ENCODE assay signal across 8 cellular contexts in genomic region chr16:18800674-18801196, GRCh38. TPM values are rescaled to one million over a fixed set of nuclear protein-coding genes. Genes with fewer than 3 reads are reported as not detected.
DNase-seq lines count a peak whose midpoint lies in the region; ATAC-seq, FAIRE-seq and TF ChIP-seq lines count a peak whose summit lies in the region.

No MANE protein-coding gene starts in this region.

- H3K79me2 ChIP-seq in ACC112 (ENCODE audit: control insufficient read depth, insufficient read depth, low read length, unreplicated experiment): peaks cover 55% of the 10 kb centered on the region
- H3K79me2 ChIP-seq in OCI-LY7 (ENCODE audit: insufficient read depth, low read depth, low read length): peaks cover 83% of the 10 kb centered on the region
- peaks cover 55% of the 10 kb centered on the region for H3K79me2 ChIP-seq in endothelial cell of umbilical vein (ENCODE audit: control insufficient read depth, insufficient read depth, low read length)

- peaks cover under 1% of the 10 kb centered on the region for H3K36me3 Mint-ChIP-seq in natural killer cell

- BruUV-seq in OCI-LY7 (replicated peaks; lab: Mats Ljungman, UMichigan) (no TSS peak), endothelial cell of umbilical vein (replicated peaks; lab: Mats Ljungman, UMichigan) (no TSS peak)

- H3K27ac ChIP-seq in ACC112 (ENCODE audit: low read depth, low read length) (peak overlapping the region; percentile 73), OCI-LY7 (ENCODE audit: low read depth, low read length, poor library complexity, severe bottlenecking) (peak overlapping the region; percentile 85), endothelial cell of umbilical vein (ENCODE audit: insufficient read depth, low read depth, low read length) (peak overlapping the region; percentile 66)

- no peaks in the 10 kb centered on the region for H3K9me2 ChIP-seq in OCI-LY7 (ENCODE audit: insufficient read depth, low read length)

- CTCF ChIA-PET in OCI-LY7 (lab: Charles Lee; ENCODE audit: unreplicated experiment): interaction anchor here (0.6 to 0.7 kb wide), 4 partner anchors 11 to 155 kb away, joined by 3 to 4 read pairs (median 4); partner anchors contain the start of gene RPS15A
- CTCF ChIA-PET in endothelial cell of umbilical vein (lab: Charles Lee): interaction anchor here (0.6 to 7.0 kb wide), 16 partner anchors 10 to 754 kb away, joined by 3 to 80 read pairs (median 4); partner anchors contain the start of genes COQ7, RPS15A, SMG1 and VPS35L

- intact Hi-C loops in OCI-LY7 (cut with micrococcal nuclease; ENCODE audit: unreplicated experiment): loop anchor here (1.0 to 2.0 kb wide), 3 partner anchors 10 to 267 kb away; partner anchors contain the start of genes COQ7, RPS15A and SMG1
- intact Hi-C loops in endothelial cell of umbilical vein (cut with micrococcal nuclease): loop anchor here (1.0 to 10.0 kb wide), 5 partner anchors 10 to 724 kb away; partner anchors contain the start of genes CCP110, GDE1, ITPRIPL2 and RPS15A
- intact Hi-C loops in natural killer cell (cut with micrococcal nuclease): loop anchor here (1.0 to 5.0 kb wide), 5 partner anchors 10 to 757 kb away; partner anchors contain the start of genes COQ7, RPS15A, SMG1 and VPS35L

- peak overlapping the region; percentile 97 for H3K4me3 ChIP-seq in ACC112 (ENCODE audit: low read depth, low read length)
- H3K4me3 ChIP-seq in OCI-LY7 (ENCODE audit: low read depth, low read length, poor library complexity, severe bottlenecking): peak overlapping the region; percentile 99
- H3K4me3 ChIP-seq in endothelial cell of umbilical vein (replicated peaks in 1 of 3; ENCODE audit: insufficient read depth in 1 of 3, low read depth in 1 of 3, low read length in 3 of 3): peak overlapping the region; percentile 77 to 98 (median 92)

- H4K20me1 ChIP-seq in OCI-LY7 (ENCODE audit: insufficient read depth, low read length) (peaks cover 44% of the 10 kb centered on the region), endothelial cell of umbilical vein (replicated peaks; ENCODE audit: control insufficient read depth, extremely low read depth, insufficient read depth, low read length) (peaks cover 10% of the 10 kb centered on the region)

- H3K27me3 Mint-ChIP-seq in natural killer cell (ENCODE audit: low read depth in 2 of 2): no peaks in the 10 kb centered on the region

- H3K4me3 Mint-ChIP-seq in natural killer cell: peak overlapping the region; percentile 96

- H2AFZ ChIP-seq in ACC112 (ENCODE audit: low read length, unreplicated experiment) (no peak overlapping the region), OCI-LY7 (ENCODE audit: low read length) (no peak overlapping the region; the same call in 1 of the 2 replicates), endothelial cell of umbilical vein (ENCODE audit: low read depth, low read length) (no peak overlapping the region)

- H3K9ac ChIP-seq in endothelial cell of umbilical vein (replicated peaks; ENCODE audit: extremely low read depth, insufficient read depth, low read length): peak overlapping the region; percentile 95

- H3K36me3 ChIP-seq in ACC112 (ENCODE audit: insufficient read depth, low read length) (peaks cover 16% of the 10 kb centered on the region), OCI-LY7 (ENCODE audit: insufficient read depth, low read length) (peaks cover 75% of the 10 kb centered on the region), endothelial cell of umbilical vein (ENCODE audit: control insufficient read depth in 2 of 2, extremely low read depth in 1 of 2, insufficient read depth in 2 of 2, low read length in 2 of 2) (peaks cover 2% of the 10 kb centered on the region in 2 experiments)

- H3K27me3 ChIP-seq in ACC112 (ENCODE audit: insufficient read depth, low read length) (no peaks in the 10 kb centered on the region), endothelial cell of umbilical vein (ENCODE audit: control insufficient read depth in 2 of 2, insufficient read depth in 2 of 2, low read length in 2 of 2) (no peaks in the 10 kb centered on the region)

- TF ChIP-seq POLR2A in endothelial cell of umbilical vein (IDR thresholded peaks at IDR 0.05; ENCODE audit: low read depth, low read length) (no peak), GM12892 (IDR thresholded peaks at IDR 0.05; ENCODE audit: low read depth, low read length) (no peak)

- H3K9me3 ChIP-seq in OCI-LY7 (ENCODE audit: low read length): no peaks in the 10 kb centered on the region
- H3K9me3 ChIP-seq in endothelial cell of umbilical vein (replicated peaks; ENCODE audit: control insufficient read depth, insufficient read depth, low read length): no peaks in the 10 kb centered on the region

- TF ChIP-seq CTCF in OCI-LY7 (conservative IDR thresholded peaks at IDR 0.05; ENCODE audit: low read length) (no peak), endothelial cell of umbilical vein (IDR thresholded peaks at IDR 0.05; ENCODE audit: extremely low read depth in 1 of 2, insufficient read depth in 1 of 2, low read depth in 1 of 2, low read length in 2 of 2) (no peak), natural killer cell (IDR thresholded peaks at IDR 0.05) (no peak)

- peaks cover 41 to 59% of the 10 kb centered on the region in 2 donors for H3K4me1 Mint-ChIP-seq in natural killer cell

- ATAC-seq in GM19025 (IDR thresholded peaks at IDR 0.05; ENCODE audit: low read depth, unreplicated experiment) (peak; percentile 9), natural killer cell (peak in 1 of 3 donors; percentile 44), HG02938 (IDR thresholded peaks at IDR 0.05; ENCODE audit: unreplicated experiment) (no peak)

- H3K9me1 ChIP-seq in endothelial cell of umbilical vein (replicated peaks; ENCODE audit: control insufficient read depth, extremely low read depth, insufficient read depth, low read length): no peaks in the 10 kb centered on the region

- FAIRE-seq in endothelial cell of umbilical vein (lab: Jason Lieb, UNC): no peak
- no peak for FAIRE-seq in GM12892 (lab: Jason Lieb, UNC)

- H3K27ac Mint-ChIP-seq in natural killer cell: peak overlapping the region; percentile 94 to 95

- H3K4me2 ChIP-seq in OCI-LY7 (ENCODE audit: low read length) (peak overlapping the region; percentile 94), endothelial cell of umbilical vein (ENCODE audit: insufficient read depth, low read length) (peak overlapping the region; percentile 99)

- peaks cover 46% of the 10 kb centered on the region for H3K4me1 ChIP-seq in ACC112 (ENCODE audit: control insufficient read depth, insufficient read depth, low read length, unreplicated experiment)
- H3K4me1 ChIP-seq in OCI-LY7 (ENCODE audit: insufficient read depth, low read length, poor library complexity, severe bottlenecking): peaks cover 64% of the 10 kb centered on the region
- peaks cover 65% of the 10 kb centered on the region for H3K4me1 ChIP-seq in endothelial cell of umbilical vein (ENCODE audit: control insufficient read depth, extremely low read depth, insufficient read depth, low read length)

- POLR2A ChIA-PET in OCI-LY7 (lab: Charles Lee): interaction anchor here (1.3 to 6.8 kb wide), 3 partner anchors 10 to 155 kb away, joined by 3 to 64 read pairs (median 3); partner anchors contain the start of gene RPS15A
- POLR2A ChIA-PET in endothelial cell of umbilical vein (lab: Charles Lee): interaction anchor here (0.6 to 5.0 kb wide), 7 partner anchors 9 to 791 kb away, joined by 3 to 81 read pairs (median 4); partner anchors contain the start of gene RPS15A

- dilution Hi-C loops in endothelial cell of umbilical vein (cut with MboI; ENCODE audit: extremely low pct_ligation_motif_present, low sequenced_read_pairs): no loop called here

- no peak for DNase-seq in OCI-LY7 (ENCODE audit: low spot score)
- DNase-seq in endothelial cell of umbilical vein (ENCODE audit: low read depth, low spot score): peak; percentile 42
- DNase-seq in natural killer cell: no peak
- DNase-seq in GM12892 (ENCODE audit: insufficient read length): no peak
- no peak for DNase-seq in stimulated activated naive CD4-positive, alpha-beta T cell (lab: John Stamatoyannopoulos, UW)

- no peaks in the 10 kb centered on the region for H3K9me3 Mint-ChIP-seq in natural killer cell

TF ChIP-seq in endothelial cell of umbilical vein, 7 proteins besides CTCF, POLR2A, EP300 and RAD21 (continues in another document):
- TF ChIP-seq MAX (IDR thresholded peaks at IDR 0.05; ENCODE audit: insufficient read depth, insufficient read length) (no peak), EZH2 (IDR thresholded peaks at IDR 0.05; ENCODE audit: borderline replicate concordance, low read depth, low read length, severe bottlenecking) (no peak), POLR2AphosphoS5 (IDR thresholded peaks at IDR 0.05; ENCODE audit: insufficient read depth, low read depth, low read length) (no peak), JUN (IDR thresholded peaks at IDR 0.05; ENCODE audit: borderline replicate concordance, insufficient read depth, insufficient read length, low read depth) (no peak)

RNA-seq across cellular contexts. Expression of gene ARL6IP1, which starts 0.6 kb away (rescaled TPM):
- 322 and 349 TPM in 2 replicates for total RNA-seq in OCI-LY7 (2014; rRNA removed; shearing (Covaris generic))
- 224 and 233 TPM in 2 replicates for total RNA-seq in OCI-LY7 (2022)
- total RNA-seq in endothelial cell of umbilical vein: 202 and 251 TPM in 2 replicates
- polyA plus RNA-seq in endothelial cell of umbilical vein: 204 and 338 TPM in 2 replicates
- polyA plus RNA-seq in endothelial cell of umbilical vein (2011; cell fraction: cytosol; rRNA removed): 262 and 327 TPM in 2 replicates
- polyA plus RNA-seq in endothelial cell of umbilical vein (2011; cell fraction: nucleus; rRNA removed): 119 and 159 TPM in 2 replicates
- 240 and 260 TPM in 2 replicates for polyA plus RNA-seq in endothelial cell of umbilical vein (2012)
- 595 and 633 TPM in 2 replicates for polyA minus RNA-seq in endothelial cell of umbilical vein
- polyA minus RNA-seq in endothelial cell of umbilical vein (2011; cell fraction: cytosol; rRNA and poly(A)+ RNA removed): 197 TPM
- polyA minus RNA-seq in endothelial cell of umbilical vein (2011; cell fraction: nucleus; rRNA and poly(A)+ RNA removed): 97.9 and 145 TPM in 2 replicates
- total RNA-seq in natural killer cell: 100 to 1,000 TPM; 138 to 143 (median 140) TPM
- polyA plus RNA-seq in GM12892 (2012; ENCODE audit: missing spikeins): 99.2 TPM

RNA-seq across cellular contexts. Expression of gene RPS15A, which starts 10.6 kb away (rescaled TPM):
- 2,355 and 2,645 TPM in 2 replicates for total RNA-seq in OCI-LY7 (2014; rRNA removed; shearing (Covaris generic))
- total RNA-seq in OCI-LY7 (2022) (1,902 and 2,030 TPM in 2 replicates), endothelial cell of umbilical vein (1,299 and 1,300 TPM in 2 replicates), natural killer cell (1,000 to 10,000 TPM; 1,225 to 1,687 (median 1,635) TPM)
- 3,719 and 4,163 TPM in 2 replicates for polyA plus RNA-seq in endothelial cell of umbilical vein
- 5,885 and 6,474 TPM in 2 replicates for polyA plus RNA-seq in endothelial cell of umbilical vein (2011; cell fraction: cytosol; rRNA removed)
- 1,198 and 1,313 TPM in 2 replicates for polyA plus RNA-seq in endothelial cell of umbilical vein (2011; cell fraction: nucleus; rRNA removed)
- 2,862 and 3,456 TPM in 2 replicates for polyA plus RNA-seq in endothelial cell of umbilical vein (2012)
- 885 and 1,100 TPM in 2 replicates for polyA minus RNA-seq in endothelial cell of umbilical vein
- 345 TPM for polyA minus RNA-seq in endothelial cell of umbilical vein (2011; cell fraction: cytosol; rRNA and poly(A)+ RNA removed)
- polyA minus RNA-seq in endothelial cell of umbilical vein (2011; cell fraction: nucleus; rRNA and poly(A)+ RNA removed): 106 and 139 TPM in 2 replicates
- polyA plus RNA-seq in GM12892 (2012; ENCODE audit: missing spikeins): 5,831 TPM
